31 cellular contexts compared by ENCODE assay signal in genomic region chr18:79211844-79212243, GRCh38.
DNase-seq lines count a peak whose midpoint lies in the region; ATAC-seq, FAIRE-seq and TF ChIP-seq lines count a peak whose summit lies in the region.
"Had no signal": no experiment of that assay in that cellular context is flagged by ENCODE, and none has a peak within 500 bp of the region (broad histone marks: within the 10 kb centered on the region; RNA-seq: fewer than 3 reads in every experiment).

No MANE protein-coding gene starts in this region.

- H3K4me1 ChIP-seq in HepG2 (ENCODE audit: insufficient read depth, low read length) (peaks cover 18% of the 10 kb centered on the region), Caco-2 (no peaks in the 10 kb centered on the region; the same call in 1 of the 2 replicates)
- H3K4me1 ChIP-seq: lower lobe of right lung, right atrium auricular region, spleen, transverse colon had no signal

- H3K27me3 Mint-ChIP-seq in chondrocyte (ENCODE audit: low read depth): no peaks in the 10 kb centered on the region
- no peaks in the 10 kb centered on the region for H3K27me3 Mint-ChIP-seq in Caco-2 (ENCODE audit: insufficient read depth, unreplicated experiment)
- H3K27me3 Mint-ChIP-seq: activated naive CD8-positive, alpha-beta T cell treated with anti-CD3 and anti-CD28 coated beads for 36 hours had no signal

- no peak overlapping the region for H3K4me3 Mint-ChIP-seq in chondrocyte (ENCODE audit: unreplicated experiment)
- H3K4me3 Mint-ChIP-seq in Caco-2 (ENCODE audit: unreplicated experiment): no peak overlapping the region
- H3K4me3 Mint-ChIP-seq: activated CD8-positive, alpha-beta T cell treated with anti-CD3 and anti-CD28 coated beads, Interleukin-2, amount 10 ng/mL, durations not matched to agents 7 days and 5 days; activated naive CD8-positive, alpha-beta T cell treated with anti-CD3 and anti-CD28 coated beads for 36 hours; nephron had no signal

- peaks cover 3% of the 10 kb centered on the region for H3K4me1 Mint-ChIP-seq in chondrocyte (ENCODE audit: low read depth)
- H3K4me1 Mint-ChIP-seq in Caco-2 (ENCODE audit: low read depth, unreplicated experiment): no peaks in the 10 kb centered on the region
- H3K4me1 Mint-ChIP-seq: activated naive CD8-positive, alpha-beta T cell treated with anti-CD3 and anti-CD28 coated beads for 36 hours; nephron had no signal

- H3K9ac ChIP-seq in HepG2 (ENCODE audit: insufficient read depth, low read depth, low read length): no peak overlapping the region
- H3K9ac ChIP-seq: BLaER1 treated with 17β-estradiol and CSF1 and Interleukin-3, amounts not matched to agents 10 nM and 100 nM had no signal

- no peak overlapping the region for H3K27ac ChIP-seq in HepG2 (ENCODE audit: extremely low read length, insufficient read depth, low read length)
- H3K27ac ChIP-seq: BLaER1 treated with 17β-estradiol and CSF1 and Interleukin-3, amounts not matched to agents 10 nM and 100 nM; lower lobe of right lung; ovary; right atrium auricular region; spleen; transverse colon had no signal

- no peaks in the 10 kb centered on the region for H3K9me3 ChIP-seq in HepG2 (ENCODE audit: low read length)
- no peaks in the 10 kb centered on the region for H3K9me3 ChIP-seq in Caco-2
- H3K9me3 ChIP-seq: BLaER1 treated with 17β-estradiol and CSF1 and Interleukin-3, amounts not matched to agents 10 nM and 100 nM; lower lobe of right lung; ovary; right atrium auricular region; spleen; transverse colon had no signal

- POLR2A ChIA-PET in HepG2 (lab: Yijun Ruan, JAX): no interaction called here
- POLR2A ChIA-PET in Caco-2 (lab: Charles Lee): no interaction called here

- intact Hi-C loops in HepG2 (cut with micrococcal nuclease; ENCODE audit: unreplicated experiment) (no loop called here), Caco-2 (cut with micrococcal nuclease; ENCODE audit: unreplicated experiment) (no loop called here)

- TF ChIP-seq CTCF in chondrocyte (IDR thresholded peaks at IDR 0.05) (no peak), HepG2 (CRISPR knock-in tag; IDR thresholded peaks at IDR 0.05) (no peak), Caco-2 (IDR thresholded peaks at IDR 0.05; ENCODE audit: insufficient read depth in 1 of 2, low read depth in 1 of 2, low read length in 1 of 2, severe bottlenecking in 1 of 2, unreplicated experiment in 1 of 2) (no peak), omental fat pad (IDR thresholded peaks at IDR 0.05) (no peak)

- H4K20me1 ChIP-seq in HepG2 (ENCODE audit: insufficient read depth, low read length): no peaks in the 10 kb centered on the region

- peak overlapping the region; percentile 5 for H3K27ac Mint-ChIP-seq in chondrocyte (ENCODE audit: unreplicated experiment)
- no peak overlapping the region for H3K27ac Mint-ChIP-seq in Caco-2 (ENCODE audit: unreplicated experiment)
- H3K27ac Mint-ChIP-seq: activated CD8-positive, alpha-beta T cell treated with anti-CD3 and anti-CD28 coated beads, Interleukin-2, amount 10 ng/mL, durations not matched to agents 7 days and 5 days; activated naive CD8-positive, alpha-beta T cell treated with anti-CD3 and anti-CD28 coated beads for 36 hours; nephron had no signal

- in situ Hi-C loops in HepG2 (cut with HindIII; ENCODE audit: extremely low pct_ligation_motif_present, low pct_unique_long_range_greater_than_20kb): no loop called here

- TF ChIP-seq RAD21 in Ishikawa (IDR thresholded peaks at IDR 0.05; ENCODE audit: low read depth) (no peak), HepG2 (CRISPR knock-in tag; IDR thresholded peaks at IDR 0.05) (no peak)

- H3K36me3 Mint-ChIP-seq in chondrocyte (ENCODE audit: low read depth): peaks cover 7% of the 10 kb centered on the region
- no peaks in the 10 kb centered on the region for H3K36me3 Mint-ChIP-seq in Caco-2 (ENCODE audit: insufficient read depth, unreplicated experiment)

- H3K79me2 ChIP-seq in HepG2 (ENCODE audit: insufficient read depth, low read length): no peaks in the 10 kb centered on the region

- CTCF ChIA-PET in HepG2 (lab: Yijun Ruan, JAX; ENCODE audit: low intra/inter-chr PET ratio, low total read pairs) (no interaction called here), Caco-2 (lab: Charles Lee) (no interaction called here)

- TF ChIP-seq EP300 in Ishikawa (IDR thresholded peaks at IDR 0.05; ENCODE audit: borderline replicate concordance) (no peak), HepG2 (IDR thresholded peaks at IDR 0.05; ENCODE audit: low read depth in 2 of 2, low read length in 2 of 2) (no peak), HepG2 (CRISPR knock-in tag; IDR thresholded peaks at IDR 0.05; ENCODE audit: borderline replicate concordance) (no peak)

- H3K36me3 ChIP-seq in HepG2 (replicated peaks in 1 of 2; ENCODE audit: control insufficient read depth in 1 of 2, insufficient read depth in 2 of 2, low read length in 2 of 2) (peaks cover 0 to 7% of the 10 kb centered on the region in 2 experiments; a peak in 2 of 5 replicates), Caco-2 (ENCODE audit: control insufficient read depth, insufficient read depth, low read length) (no peaks in the 10 kb centered on the region)
- H3K36me3 ChIP-seq: ovary had no signal

- no peak for TF ChIP-seq POLR2A in HepG2 (IDR thresholded peaks at IDR 0.05; ENCODE audit: insufficient read depth in 1 of 2, low read depth in 2 of 2, low read length in 2 of 2)

- no peak overlapping the region for H3K4me2 ChIP-seq in HepG2 (ENCODE audit: low read depth, low read length)
- H3K4me2 ChIP-seq: BLaER1 treated with 17β-estradiol and CSF1 and Interleukin-3, amounts not matched to agents 10 nM and 100 nM had no signal

- H3K4me3 ChIP-seq in HepG2 (replicated peaks in 1 of 3; ENCODE audit: insufficient read depth in 1 of 3, low read depth in 2 of 3, low read length in 3 of 3) (no peak overlapping the region), Caco-2 (ENCODE audit: low read depth, low read length) (no peak overlapping the region)
- H3K4me3 ChIP-seq: BLaER1 treated with 17β-estradiol and CSF1 and Interleukin-3, amounts not matched to agents 10 nM and 100 nM; lower lobe of right lung; ovary; right atrium auricular region; spleen; transverse colon had no signal

- H2AFZ ChIP-seq in HepG2 (ENCODE audit: low read length): no peak overlapping the region

- no peaks in the 10 kb centered on the region for H3K27me3 ChIP-seq in HepG2 (ENCODE audit: control insufficient read depth in 1 of 2, insufficient read depth in 2 of 2, low read length in 2 of 2)
- H3K27me3 ChIP-seq in Caco-2 (replicated peaks; ENCODE audit: control insufficient read depth, insufficient read depth, low read length): no peaks in the 10 kb centered on the region
- H3K27me3 ChIP-seq: BLaER1 treated with 17β-estradiol and CSF1 and Interleukin-3, amounts not matched to agents 10 nM and 100 nM; ovary; right atrium auricular region; spleen; transverse colon had no signal

- ATAC-seq in HepG2: no peak
- no peak for ATAC-seq in GM21381 (IDR thresholded peaks at IDR 0.05; ENCODE audit: unreplicated experiment)
- ATAC-seq in omental fat pad (ENCODE audit: low FRiP score): no peak
- ATAC-seq: activated CD8-positive, alpha-beta T cell treated with anti-CD3 and anti-CD28 coated beads, Interleukin-2, amount 10 ng/mL, durations not matched to agents 7 days and 5 days; lower lobe of right lung; PC-3 had no signal

- H3K9me3 Mint-ChIP-seq in chondrocyte (ENCODE audit: low read depth) (no peaks in the 10 kb centered on the region), Caco-2 (ENCODE audit: unreplicated experiment) (no peaks in the 10 kb centered on the region)
- H3K9me3 Mint-ChIP-seq: activated naive CD8-positive, alpha-beta T cell treated with anti-CD3 and anti-CD28 coated beads for 36 hours; nephron had no signal

- whole genome bisulfite sequencing in HepG2 (ENCODE audit: low lambda C conversion rate): 81% methylated on average over 5 of the region's 5 CpGs

- BruUV-seq in HepG2 (replicated peaks; lab: Mats Ljungman, UMichigan): no TSS peak
- no TSS peak for BruUV-seq in Caco-2 (replicated peaks; lab: Mats Ljungman, UMichigan)

- DNase-seq in EH (ENCODE audit: low read depth) (peak; percentile 19), chondrocyte (ENCODE audit: low spot score) (no peak), HepG2 (ENCODE audit: low spot score) (peak; percentile 27), NCI-H2081 (lab: John Stamatoyannopoulos, UW) (no peak), Caco-2 (no peak), omental fat pad (ENCODE audit: low spot score) (no peak)
- DNase-seq: ACHN; activated CD8-positive, alpha-beta T cell treated with anti-CD3 and anti-CD28 coated beads, Interleukin-2, amount 10 ng/mL, durations not matched to agents 7 days and 5 days; activated naive CD8-positive, alpha-beta T cell treated with anti-CD3 and anti-CD28 coated beads for 36 hours; central memory CD4-positive, alpha-beta T cell; COR-L47; dermis blood vessel endothelial cell; DMS79 treated with DMSO at 0.1 percent for 48 hours; GOT3; Kasumi-1; lower lobe of right lung; NCI-H1048; NCI-H1694; NCI-H524 treated with DMSO at 0.1 percent for 48 hours; ovary; PC-3; spleen; T-helper 2 cell; transverse colon had no signal

- peak; percentile 18 for FAIRE-seq in HepG2 (lab: Jason Lieb, UNC)
- FAIRE-seq: astrocyte, HTR-8/SVneo had no signal

TF ChIP-seq in Ishikawa, 13 proteins besides CTCF, POLR2A, EP300 and RAD21:
- TF ChIP-seq CEBPB (IDR thresholded peaks at IDR 0.05): peak; percentile 83
- no peak for TF ChIP-seq FOXM1 (IDR thresholded peaks at IDR 0.05; ENCODE audit: borderline replicate concordance, low read depth)

TF ChIP-seq in HepG2, 621 proteins besides CTCF, POLR2A, EP300 and RAD21 (continues in another document):
- TF ChIP-seq MYNN (CRISPR knock-in tag; IDR thresholded peaks at IDR 0.05; ENCODE audit: low read depth): no peak
- TF ChIP-seq SOX6 (IDR thresholded peaks at IDR 0.05): no peak
- peak; percentile 66; the same call in 1 of the 2 replicates for TF ChIP-seq SOX6 (CRISPR knock-in tag; IDR thresholded peaks at IDR 0.05)
- TF ChIP-seq SOX5 (CRISPR knock-in tag; IDR thresholded peaks at IDR 0.05; ENCODE audit: borderline replicate concordance): peak; percentile 67; the same call in 1 of the 2 replicates
- TF ChIP-seq NFE2L2 (IDR thresholded peaks at IDR 0.05; ENCODE audit: low read length): no peak
- no peak for TF ChIP-seq ZNF766 (CRISPR knock-in tag; IDR thresholded peaks at IDR 0.05; ENCODE audit: borderline replicate concordance)
- peak; percentile 64; the same call in 1 of the 2 replicates for TF ChIP-seq PITX1 (CRISPR knock-in tag; IDR thresholded peaks at IDR 0.05)
- TF ChIP-seq KLF12 (CRISPR knock-in tag; IDR thresholded peaks at IDR 0.05; ENCODE audit: borderline replicate concordance): no peak
- no peak for TF ChIP-seq ATRX (CRISPR knock-in tag; IDR thresholded peaks at IDR 0.05; ENCODE audit: borderline replicate concordance)

Comparison
In these comparisons a context has a peak if more than half of its experiments do, and no peak if none do; other contexts are left out.
1. DNase-seq: peak in EH (single experiment) and HepG2 (single experiment); none in chondrocyte (single experiment), NCI-H2081 (0 of 2), Caco-2 (0 of 2) and omental fat pad (single experiment).